Comparison of ENCODE assay signal across 12 cellular contexts in the genomic region with DNA sequence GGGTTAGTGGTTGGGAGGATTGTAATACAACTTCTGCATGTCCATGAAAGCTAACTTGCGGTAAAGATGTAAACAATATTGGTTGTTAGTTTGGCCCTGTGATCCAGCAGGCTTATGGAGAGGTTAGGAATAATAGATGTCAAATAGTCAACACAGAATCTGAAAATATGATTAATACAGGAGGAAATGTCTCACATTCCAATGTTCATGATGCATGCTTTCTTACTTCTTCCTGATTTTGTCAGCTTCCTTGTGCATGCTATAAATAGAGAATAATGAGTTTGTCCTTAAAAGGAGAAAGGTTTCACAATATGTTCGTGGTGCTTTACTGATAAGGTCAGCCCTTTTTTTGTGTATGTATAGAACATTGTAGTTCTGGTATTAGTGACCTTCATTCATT.
DNase-seq lines count a peak whose midpoint lies in the region; ATAC-seq and TF ChIP-seq lines count a peak whose summit lies in the region.
"Had no signal": no experiment of that assay in that cellular context is flagged by ENCODE, and none has a peak within 500 bp of the region (broad histone marks: within the 10 kb centered on the region; RNA-seq: fewer than 3 reads in every experiment).

No MANE protein-coding gene starts in this region.

- peaks cover 5% of the 10 kb centered on the region for H3K9me3 ChIP-seq in RWPE2 (ENCODE audit: severe bottlenecking)

- peak; percentile 99 for ATAC-seq in RWPE2 (ENCODE audit: low read depth)
- no peak for ATAC-seq in GM21367 (IDR thresholded peaks at IDR 0.05; ENCODE audit: unreplicated experiment)

- H3K4me1 ChIP-seq in RWPE2 (ENCODE audit: insufficient read depth, poor library complexity, severe bottlenecking) = peaks cover 21% of the 10 kb centered on the region

- no peaks in the 10 kb centered on the region for H3K27me3 ChIP-seq in RWPE2 (ENCODE audit: insufficient read depth, poor library complexity, severe bottlenecking)

- peak; percentile 46 for DNase-seq in HPDE6-E6E7 (ENCODE audit: extremely low spot score)
- DNase-seq in RWPE2 (ENCODE audit: low spot score) = no peak
- peak; percentile 67 for DNase-seq in fibroblast of peridontal ligament (ENCODE audit: extremely low read depth)
- DNase-seq in stromal cell of bone marrow (ENCODE audit: low read depth) = peak; percentile 30
- no peak for DNase-seq in 8988T
- no peak for DNase-seq in activated effector memory CD4-positive, alpha-beta T cell treated with Interleukin-2 at 50 U/mL for 16 hours
- DNase-seq: H7; hypothalamus; naive B cell; stimulated activated CD4-positive, alpha-beta T cell treated with anti-CD3 and anti-CD28 coated beads, Interleukin-15, amount 100 ng/mL, for 24 hours; stimulated activated naive CD4-positive, alpha-beta T cell treated with Interleukin-2 at 50 U/mL for 16 hours had no signal

- H3K36me3 ChIP-seq in RWPE2 (ENCODE audit: low read depth) = no peaks in the 10 kb centered on the region

- no peak for TF ChIP-seq CTCF in RWPE2 (IDR thresholded peaks at IDR 0.05; ENCODE audit: poor library complexity, severe bottlenecking)

- no peak overlapping the region for H3K4me3 ChIP-seq in RWPE2 (ENCODE audit: severe bottlenecking)

- H3K27ac ChIP-seq in RWPE2 (ENCODE audit: poor library complexity, severe bottlenecking) = peak overlapping the region; percentile 94

Comparison
In these comparisons a context has a peak if more than half of its experiments do, and no peak if none do; other contexts are left out.
1. DNase-seq: peak in HPDE6-E6E7 (single experiment), fibroblast of peridontal ligament (single experiment) and stromal cell of bone marrow (single experiment); none in RWPE2 (single experiment), 8988T (single experiment) and activated effector memory CD4-positive, alpha-beta T cell treated with Interleukin-2 at 50 U/mL for 16 hours (single experiment).